ENCODE assay signal across 27 cellular contexts in the genomic region with DNA sequence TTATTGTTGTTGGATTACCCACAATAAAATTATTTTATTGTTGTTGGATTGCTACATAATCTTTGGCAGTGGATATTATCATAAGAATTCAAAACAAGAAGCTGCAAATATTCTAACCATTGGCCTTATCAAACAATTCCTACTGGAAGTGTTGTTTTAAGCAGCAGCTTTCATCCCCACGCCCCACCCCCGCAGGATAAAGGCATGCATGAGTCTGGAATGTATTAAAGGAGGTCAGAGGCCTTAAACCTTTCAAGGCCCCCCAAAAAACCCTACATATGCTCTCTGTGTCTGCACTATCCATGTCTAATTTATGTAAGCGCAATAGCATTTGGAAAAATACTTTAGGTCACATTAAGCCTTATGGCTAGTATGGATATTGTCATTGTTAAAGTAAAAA. TPM values are rescaled to one million over a fixed set of nuclear protein-coding genes. Genes with fewer than 3 reads are reported as not detected.
DNase-seq lines count a peak whose midpoint lies in the region; ATAC-seq, FAIRE-seq and TF ChIP-seq lines count a peak whose summit lies in the region.
"Had no signal": no experiment of that assay in that cellular context is flagged by ENCODE, and none has a peak within 500 bp of the region (broad histone marks: within the 10 kb centered on the region; RNA-seq: fewer than 3 reads in every experiment).

No MANE protein-coding gene starts in this region.

- peaks cover 8% of the 10 kb centered on the region for H3K79me2 ChIP-seq in osteoblast (ENCODE audit: insufficient read depth, low read length)

- no peak for DNase-seq in H54 (ENCODE audit: insufficient read length, low spot score)
- peak; percentile 7 for DNase-seq in WERI-Rb-1
- DNase-seq in fibroblast of the aortic adventitia (ENCODE audit: low read depth) = peak; percentile 22
- peak; percentile 39 for DNase-seq in osteoblast (ENCODE audit: insufficient read length, low spot score, missing footprints)
- no peak for DNase-seq in epidermal melanocyte (ENCODE audit: insufficient read length, low spot score)
- DNase-seq in head of caudate nucleus = no peak
- no peak for DNase-seq in stimulated activated naive CD8-positive, alpha-beta T cell treated with anti-CD3 and anti-CD28 coated beads, Interleukin-15, Interleukin-2, amounts not matched to agents 100 U/mL and 50 U/mL, for 24 hours
- DNase-seq: activated CD4-positive, alpha-beta T cell treated with anti-CD3 and anti-CD28 coated beads, Interleukin-2, amount 10 ng/mL, durations not matched to agents 7 days and 5 days; activated gamma-delta T cell treated with Interleukin-2 at 50 U/mL for 16 hours; activated naive CD8-positive, alpha-beta T cell treated with anti-CD3 and anti-CD28 coated beads, Interleukin-2, amount 50 U/mL, for 24 hours; activated T-cell treated with anti-CD3 and anti-CD28 coated beads, Interleukin-2, amount 50 U/mL, for 4 hours; cerebellar nuclear complex; Karpas-422; kidney glomerular epithelial cell; MV-4-11; NCI-H510A treated with DMSO at 0.1 percent for 48 hours; NK-92 treated with Interleukin-12 subunit alpha and Interleukin-12 subunit beta, amount 100 ng/mL, for 24 hours; PC-3; psoas muscle; stomach; thyroid gland had no signal

- H3K4me3 ChIP-seq in WERI-Rb-1 (ENCODE audit: low read depth, low read length) = no peak overlapping the region
- H3K4me3 ChIP-seq in fibroblast of the aortic adventitia (ENCODE audit: low read depth, low read length) = no peak overlapping the region
- no peak overlapping the region for H3K4me3 ChIP-seq in osteoblast (ENCODE audit: insufficient read depth, low read length)
- H3K4me3 ChIP-seq: psoas muscle, stomach, thyroid gland had no signal

- H3K27ac ChIP-seq in WERI-Rb-1 = no peak overlapping the region
- H3K27ac ChIP-seq in osteoblast (ENCODE audit: low read depth, low read length) = no peak overlapping the region
- H3K27ac ChIP-seq: epithelial cell of prostate, HL-60, neutrophil, psoas muscle, stomach, thyroid gland, VCaP had no signal

- peaks cover 51% of the 10 kb centered on the region for H3K4me1 ChIP-seq in osteoblast (ENCODE audit: insufficient read depth, low read length)
- H3K4me1 ChIP-seq: psoas muscle had no signal

- H3K9me3 ChIP-seq in WERI-Rb-1 (ENCODE audit: severe bottlenecking) (no peaks in the 10 kb centered on the region), osteoblast (ENCODE audit: low read depth, low read length) (no peaks in the 10 kb centered on the region)
- H3K9me3 ChIP-seq: neutrophil, psoas muscle, stomach, thyroid gland had no signal

- no peaks in the 10 kb centered on the region for H3K36me3 ChIP-seq in WERI-Rb-1
- H3K36me3 ChIP-seq in osteoblast (ENCODE audit: insufficient read depth, low read length) = no peaks in the 10 kb centered on the region
- H3K36me3 ChIP-seq: neutrophil, stomach, thyroid gland had no signal

- H3K27me3 ChIP-seq in WERI-Rb-1 (ENCODE audit: insufficient read depth, low read depth, severe bottlenecking) = no peaks in the 10 kb centered on the region
- no peaks in the 10 kb centered on the region for H3K27me3 ChIP-seq in osteoblast (ENCODE audit: insufficient read depth, low read length)
- H3K27me3 ChIP-seq: stomach, thyroid gland had no signal

- peak; percentile 57 for FAIRE-seq in H54 (lab: Jason Lieb, UNC)
- FAIRE-seq: GM19239 had no signal

- no peak for TF ChIP-seq POLR2A in H54 (IDR thresholded peaks at IDR 0.05; ENCODE audit: low read depth, low read length)

- H2AFZ ChIP-seq in osteoblast (ENCODE audit: low read length) = no peak overlapping the region

- no peak for TF ChIP-seq CTCF in WERI-Rb-1 (IDR thresholded peaks at IDR 0.05; ENCODE audit: low read depth, low read length)
- TF ChIP-seq CTCF in fibroblast of the aortic adventitia (IDR thresholded peaks at IDR 0.05; ENCODE audit: insufficient read depth, low read length) = no peak
- TF ChIP-seq CTCF in osteoblast (IDR thresholded peaks at IDR 0.05; ENCODE audit: extremely low read depth, low read depth, low read length) = no peak

- intact Hi-C loops in head of caudate nucleus (cut with DNase I) = no loop called here

- no peak for ATAC-seq in stimulated activated naive CD8-positive, alpha-beta T cell treated with anti-CD3 and anti-CD28 coated beads, Interleukin-15, Interleukin-2, amounts not matched to agents 100 U/mL and 50 U/mL, for 24 hours
- ATAC-seq: activated naive CD8-positive, alpha-beta T cell treated with anti-CD3 and anti-CD28 coated beads, Interleukin-2, amount 50 U/mL, for 24 hours; activated T-cell treated with anti-CD3 and anti-CD28 coated beads, Interleukin-2, amount 50 U/mL, for 4 hours; PC-3; psoas muscle; Right ventricle myocardium inferior had no signal

- peak overlapping the region; percentile 36 for H3K4me2 ChIP-seq in osteoblast (ENCODE audit: insufficient read depth, low read length)

- H4K20me1 ChIP-seq in osteoblast (ENCODE audit: insufficient read depth, low read length) = no peaks in the 10 kb centered on the region

RNA-seq across cellular contexts. Expression of gene P3H2, which starts 23.1 kb away (rescaled TPM):
- total RNA-seq in fibroblast of the aortic adventitia (ENCODE audit: low replicate concordance) (4.0 and 15.6 TPM in 2 replicates), osteoblast (8.3 and 13.4 TPM in 2 replicates)
- total RNA-seq: activated CD4-positive, alpha-beta T cell treated with anti-CD3 and anti-CD28 coated beads, Interleukin-2, amount 10 ng/mL, durations not matched to agents 7 days and 5 days had no signal

Comparison
In these comparisons a context has a peak if more than half of its experiments do, and no peak if none do; other contexts are left out.
1. DNase-seq: peak in WERI-Rb-1 (single experiment), fibroblast of the aortic adventitia (single experiment) and osteoblast (single experiment); none in H54 (single experiment), epidermal melanocyte (single experiment), head of caudate nucleus (0 of 42) and stimulated activated naive CD8-positive, alpha-beta T cell treated with anti-CD3 and anti-CD28 coated beads, Interleukin-15, Interleukin-2, amounts not matched to agents 100 U/mL and 50 U/mL, for 24 hours (single experiment).